ENCODE assay signal across 9 cellular contexts in the genomic region with DNA sequence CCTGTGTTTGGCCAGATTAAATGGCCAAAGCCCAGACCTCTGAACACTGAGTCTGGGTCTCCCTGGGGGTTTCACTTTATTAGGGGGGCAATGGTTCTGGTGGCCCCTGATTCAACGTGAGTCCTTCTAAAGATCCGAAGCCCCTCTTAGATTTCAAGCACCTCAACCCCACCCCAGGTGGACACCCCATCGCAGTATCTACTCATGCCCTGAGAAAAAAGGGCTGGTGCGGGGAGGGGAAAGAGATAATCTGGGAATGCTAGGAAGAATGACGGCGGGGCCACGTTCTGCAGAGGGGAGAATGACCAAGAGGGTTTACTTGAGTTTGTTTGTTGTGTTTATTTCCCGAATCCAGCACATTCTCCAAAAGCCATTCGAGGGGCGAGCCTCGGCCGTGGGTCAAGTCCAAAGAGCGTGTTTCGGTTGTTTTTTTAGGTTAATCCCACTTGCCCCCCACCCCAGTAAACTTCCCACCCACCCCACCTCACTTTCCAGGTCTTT. TPM values are rescaled to one million over a fixed set of nuclear protein-coding genes. Genes with fewer than 3 reads are reported as not detected.
DNase-seq lines count a peak whose midpoint lies in the region; ATAC-seq, FAIRE-seq and TF ChIP-seq lines count a peak whose summit lies in the region.
"Had no signal": no experiment of that assay in that cellular context is flagged by ENCODE, and none has a peak within 500 bp of the region (broad histone marks: within the 10 kb centered on the region; RNA-seq: fewer than 3 reads in every experiment).

No MANE protein-coding gene starts in this region.

- no peaks in the 10 kb centered on the region for H3K9me3 ChIP-seq in GM12878 (replicated peaks; ENCODE audit: control insufficient read depth, insufficient read depth, low read length)
- H3K9me3 ChIP-seq in uterus: no peaks in the 10 kb centered on the region

- no peak for TF ChIP-seq EP300 in GM12878 (IDR thresholded peaks at IDR 0.05; ENCODE audit: borderline replicate concordance in 1 of 2, control insufficient read depth in 1 of 2, low read depth in 2 of 2, low read length in 2 of 2)

- H3K27me3 ChIP-seq in GM12878 (replicated peaks in 1 of 2; ENCODE audit: control insufficient read depth in 2 of 2, insufficient read depth in 2 of 2, low read length in 1 of 2) (no peaks in the 10 kb centered on the region), uterus (no peaks in the 10 kb centered on the region)

- H4K20me1 ChIP-seq in GM12878 (ENCODE audit: control insufficient read depth, insufficient read depth): peaks cover 11% of the 10 kb centered on the region

- H3K27ac ChIP-seq in GM12878 (ENCODE audit: control insufficient read depth, insufficient read depth) (peak overlapping the region; percentile 92), uterus (peak overlapping the region; percentile 83 to 88)

- H3K4me3 ChIP-seq in GM12878 (peak overlapping the region; percentile 97), uterus (peak overlapping the region; percentile 79 to 83)

- no peak overlapping the region for H2AFZ ChIP-seq in GM12878 (ENCODE audit: control insufficient read depth, low read depth, low read length)

- WGBS in GM12878 (ENCODE audit: insufficient coverage, insufficient replicate concordance, low lambda C conversion rate, missing lambda C conversion rate): 8% methylated on average over 14 of the region's 14 CpGs

- H3K27me3 Mint-ChIP-seq in activated naive CD4-positive, alpha-beta T cell treated with anti-CD3 and anti-CD28 coated beads, Interleukin-2, amount 50 U/mL, for 24 hours: peaks cover 41% of the 10 kb centered on the region
- H3K27me3 Mint-ChIP-seq in memory B cell: no peaks in the 10 kb centered on the region

- POLR2A ChIA-PET in GM12878 (lab: Charles Lee): interaction anchor here (3.0 kb wide), 1 partner anchor 14 kb away, joined by 14 read pairs; no protein-coding TSS in a partner anchor

- in situ Hi-C loops in GM12878 (cut with MboI): loop anchor here (10.0 kb wide), 2 partner anchors 465 to 985 kb away; a partner anchor contains a TSS

- peaks cover 16% of the 10 kb centered on the region for H3K4me1 Mint-ChIP-seq in activated naive CD4-positive, alpha-beta T cell treated with anti-CD3 and anti-CD28 coated beads, Interleukin-2, amount 50 U/mL, for 24 hours
- peaks cover 64% of the 10 kb centered on the region for H3K4me1 Mint-ChIP-seq in memory B cell

- no peaks in the 10 kb centered on the region for H3K9me3 Mint-ChIP-seq in activated naive CD4-positive, alpha-beta T cell treated with anti-CD3 and anti-CD28 coated beads, Interleukin-2, amount 50 U/mL, for 24 hours
- H3K9me3 Mint-ChIP-seq in memory B cell: no peaks in the 10 kb centered on the region

- no peak for TF ChIP-seq RAD21 in GM12878 (IDR thresholded peaks at IDR 0.05; ENCODE audit: insufficient read depth, low read depth, low read length)

- SMC1A ChIA-PET in GM12878 (lab: Charles Lee; ENCODE audit: uncharacterized antibody, unreplicated experiment): interaction anchor here (0.9 to 14.9 kb wide), 6 partner anchors 12 to 72 kb away, joined by 3 to 313 read pairs (median 30); no protein-coding TSS in a partner anchor

- H3K9ac ChIP-seq in GM12878 (ENCODE audit: control insufficient read depth, insufficient read depth, low read length): peak overlapping the region; percentile 91

- CTCF ChIA-PET in GM12878 (lab: Yijun Ruan, JAX): interaction anchor here (0.6 to 16.6 kb wide), 7 partner anchors 12 to 296 kb away, joined by 3 to 348 read pairs (median 4); no protein-coding TSS in a partner anchor

- TF ChIP-seq CTCF in GM12878 (IDR thresholded peaks at IDR 0.05 in 2 of 3, conservative IDR thresholded peaks at IDR 0.05 in 1 of 3; ENCODE audit: control insufficient read depth in 2 of 3, extremely low read depth in 1 of 3, insufficient read depth in 1 of 3, low read depth in 3 of 3, low read length in 3 of 3): no peak
- TF ChIP-seq CTCF in uterus (IDR thresholded peaks at IDR 0.05): no peak

- DNase-seq in activated naive CD4-positive, alpha-beta T cell treated with Interleukin-2 at 50 U/mL for 16 hours: no peak
- no peak for DNase-seq in GM12878 (ENCODE audit: low read depth, low spot score)
- no peak for DNase-seq in memory B cell (ENCODE audit: low spot score in 2 of 2)
- DNase-seq in uterus: no peak
- no peak for DNase-seq in NCI-H1417 treated with DMSO at 0.1 percent for 48 hours (lab: John Stamatoyannopoulos, UW)
- no peak for DNase-seq in NCI-H446 treated with DMSO at 0.1 percent for 48 hours (lab: John Stamatoyannopoulos, UW)
- DNase-seq: NCI-H2107 had no signal

- H3K36me3 ChIP-seq in GM12878 (ENCODE audit: control insufficient read depth in 2 of 2, insufficient read depth in 2 of 2, low read length in 1 of 2): peaks cover 0 to 11% of the 10 kb centered on the region in 2 experiments; a peak in 1 of 4 replicates
- H3K36me3 ChIP-seq in uterus: no peaks in the 10 kb centered on the region

- H3K4me3 Mint-ChIP-seq in activated naive CD4-positive, alpha-beta T cell treated with anti-CD3 and anti-CD28 coated beads, Interleukin-2, amount 50 U/mL, for 24 hours: peak overlapping the region; percentile 77
- peak overlapping the region; percentile 93 for H3K4me3 Mint-ChIP-seq in memory B cell

- no peak overlapping the region for H3K27ac Mint-ChIP-seq in activated naive CD4-positive, alpha-beta T cell treated with anti-CD3 and anti-CD28 coated beads, Interleukin-2, amount 50 U/mL, for 24 hours
- peak overlapping the region; percentile 96 for H3K27ac Mint-ChIP-seq in memory B cell

- H3K36me3 Mint-ChIP-seq in activated naive CD4-positive, alpha-beta T cell treated with anti-CD3 and anti-CD28 coated beads, Interleukin-2, amount 50 U/mL, for 24 hours: no peaks in the 10 kb centered on the region
- peaks cover 4% of the 10 kb centered on the region for H3K36me3 Mint-ChIP-seq in memory B cell

- intact Hi-C loops in GM12878 (cut with micrococcal nuclease; ENCODE audit: unreplicated experiment): loop anchor here (5.0 to 10.0 kb wide), 3 partner anchors 108 to 985 kb away; a partner anchor contains a TSS
- intact Hi-C loops in uterus (cut with DNase I; ENCODE audit: low total_unique reads): no loop called here

- H3K79me2 ChIP-seq in GM12878 (ENCODE audit: control insufficient read depth, insufficient read depth, low read length): peaks cover 78% of the 10 kb centered on the region

- TSS peak; percentile 56 for BruUV-seq in GM12878 (replicated peaks; lab: Mats Ljungman, UMichigan)

- RAD21 ChIA-PET in GM12878 (lab: Charles Lee; ENCODE audit: unreplicated experiment): interaction anchor here (5.7 to 6.2 kb wide), 2 partner anchors 45 to 73 kb away, joined by 38 to 139 read pairs; no protein-coding TSS in a partner anchor

- ATAC-seq in GM12878 (no peak), memory B cell (ENCODE audit: low read depth) (no peak), HG03135 (IDR thresholded peaks at IDR 0.05; ENCODE audit: unreplicated experiment) (no peak)

- no peak overlapping the region for H3K4me2 ChIP-seq in GM12878 (ENCODE audit: control insufficient read depth, insufficient read depth)

- TF ChIP-seq POLR2A in GM12878 (IDR thresholded peaks at IDR 0.05; ENCODE audit: low read depth, low read length) (no peak; the same call in 1 of the 2 replicates), uterus (IDR thresholded peaks at IDR 0.05) (no peak)

- H3K4me1 ChIP-seq in GM12878 (ENCODE audit: control insufficient read depth, insufficient read depth, low read length) (peaks cover 50% of the 10 kb centered on the region), uterus (peaks cover 0 to 3% of the 10 kb centered on the region in 2 donors)

- FAIRE-seq in GM12878 (lab: Jason Lieb, UNC): no peak

TF ChIP-seq in GM12878, 131 proteins besides CTCF, POLR2A, EP300 and RAD21 (continues in another document):
- TF ChIP-seq RCOR1 (conservative IDR thresholded peaks at IDR 0.05; ENCODE audit: low read depth, low read length) (no peak), ETV6 (conservative IDR thresholded peaks at IDR 0.05 in 1 of 2, IDR thresholded peaks at IDR 0.05 in 1 of 2; ENCODE audit: borderline replicate concordance in 1 of 2, low read depth in 1 of 2) (0 out of 4 replicates have a peak, but pooled peaks of 1 of the 2 experiments have one; percentile 8), MTA2 (IDR thresholded peaks at IDR 0.05; ENCODE audit: low read depth) (peak; percentile 7; the same call in 1 of the 2 replicates), WRNIP1 (IDR thresholded peaks at IDR 0.05; ENCODE audit: borderline replicate concordance, low read depth, low read length) (0 out of 2 replicates have a peak, but pooled peaks have one; percentile 54), MEF2B (IDR thresholded peaks at IDR 0.05; ENCODE audit: partially characterized antibody, poor library complexity, severe bottlenecking) (peak; percentile 21), CHD4 (IDR thresholded peaks at IDR 0.05) (no peak), KDM1A (IDR thresholded peaks at IDR 0.05; ENCODE audit: borderline replicate concordance) (no peak)
- TF ChIP-seq, protein P1, sequence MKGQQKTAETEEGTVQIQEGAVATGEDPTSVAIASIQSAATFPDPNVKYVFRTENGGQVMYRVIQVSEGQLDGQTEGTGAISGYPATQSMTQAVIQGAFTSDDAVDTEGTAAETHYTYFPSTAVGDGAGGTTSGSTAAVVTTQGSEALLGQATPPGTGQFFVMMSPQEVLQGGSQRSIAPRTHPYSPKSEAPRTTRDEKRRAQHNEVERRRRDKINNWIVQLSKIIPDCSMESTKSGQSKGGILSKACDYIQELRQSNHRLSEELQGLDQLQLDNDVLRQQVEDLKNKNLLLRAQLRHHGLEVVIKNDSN (IDR thresholded peaks at IDR 0.05; ENCODE audit: borderline replicate concordance, extremely low read length, insufficient read depth, low read depth, low read length): no peak

RNA-seq across cellular contexts. Expression of a gene that starts 0.8 kb away (rescaled TPM):
- 93.6 and 94.6 TPM in 2 replicates for total RNA-seq in GM12878 (2013; cell fraction: nucleolus; rRNA removed)
- total RNA-seq in GM12878 (2014; rRNA removed): 86.5 and 95.7 TPM in 2 replicates
- 204 and 212 TPM in 2 replicates for total RNA-seq in GM12878 (2014; rRNA removed; fragmentation: Illumina TruSeq; extraction: Trizol)
- total RNA-seq in GM12878 (2021): 527 and 530 TPM in 2 replicates
- 553 TPM for polyA plus RNA-seq in GM12878 (2011; ENCODE audit: low read depth)
- polyA plus RNA-seq in GM12878 (2011; rRNA removed): 133 and 220 TPM in 2 replicates
- polyA plus RNA-seq in GM12878 (2011; cell fraction: cytosol; rRNA removed): 344 and 508 TPM in 2 replicates
- polyA plus RNA-seq in GM12878 (2011; cell fraction: nucleus; rRNA removed): 200 and 240 TPM in 2 replicates
- 602 and 737 TPM in 2 replicates for polyA plus RNA-seq in GM12878 (2012)
- polyA plus RNA-seq in GM12878 (2014; fragmentation: Illumina TruSeq; extraction: Trizol): 688 and 698 TPM in 2 replicates
- polyA plus RNA-seq in GM12878 (2014; fragmentation: Nextera tagmentation; extraction: Ambion mirVana): 100 to 1,000 TPM; 133 to 338 TPM
- 280 and 305 TPM in 2 replicates for polyA plus RNA-seq in GM12878 (2014; rRNA removed)
- 100 to 1,000 TPM; 689 to 714 TPM for polyA plus RNA-seq in GM12878 (2016; fragmentation: Nextera tagmentation; extraction: Ambion mirVana)
- 275 and 304 TPM in 2 replicates for polyA minus RNA-seq in GM12878 (2011; rRNA and poly(A)+ RNA removed)
- 146 and 173 TPM in 2 replicates for polyA minus RNA-seq in GM12878 (2011; cell fraction: cytosol; rRNA and poly(A)+ RNA removed)
- 58.8 and 86.6 TPM in 2 replicates for polyA minus RNA-seq in GM12878 (2011; cell fraction: nucleus; rRNA and poly(A)+ RNA removed)
- 100 to 1,000 TPM in 2 of 4 donors, 10 to 100 TPM in 2; 14.0 to 192 (median 86.7) TPM for total RNA-seq in uterus
